ENCODE assay signal across 1 cellular context in the genomic region with DNA sequence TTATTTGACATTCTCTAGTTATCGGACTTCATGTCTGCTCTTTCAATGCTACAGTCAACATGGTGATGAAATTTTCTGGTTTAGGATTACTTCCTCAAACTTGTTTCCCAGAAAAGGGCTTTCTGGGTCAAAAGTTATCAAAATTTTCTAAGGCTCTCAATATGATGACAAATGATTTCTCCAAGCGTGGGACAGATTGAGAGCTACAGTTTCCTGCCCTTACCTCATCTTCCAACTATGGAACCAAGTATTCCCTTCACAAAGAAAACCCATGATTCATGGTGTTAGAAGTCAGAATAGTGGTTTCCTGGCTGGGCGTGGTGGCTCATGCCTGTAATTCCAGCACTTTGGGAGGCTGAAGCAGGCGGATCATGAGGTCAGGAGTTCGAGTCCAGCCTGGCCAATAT.
TF ChIP-seq lines count a peak whose summit lies in the region.

No MANE protein-coding gene starts in this region.

TF ChIP-seq in SK-N-SH, 30 proteins besides CTCF, POLR2A, EP300 and RAD21 (continued from another document):
- peak; percentile 75 for TF ChIP-seq JUND (IDR thresholded peaks at IDR 0.05)
- TF ChIP-seq, protein P1, sequence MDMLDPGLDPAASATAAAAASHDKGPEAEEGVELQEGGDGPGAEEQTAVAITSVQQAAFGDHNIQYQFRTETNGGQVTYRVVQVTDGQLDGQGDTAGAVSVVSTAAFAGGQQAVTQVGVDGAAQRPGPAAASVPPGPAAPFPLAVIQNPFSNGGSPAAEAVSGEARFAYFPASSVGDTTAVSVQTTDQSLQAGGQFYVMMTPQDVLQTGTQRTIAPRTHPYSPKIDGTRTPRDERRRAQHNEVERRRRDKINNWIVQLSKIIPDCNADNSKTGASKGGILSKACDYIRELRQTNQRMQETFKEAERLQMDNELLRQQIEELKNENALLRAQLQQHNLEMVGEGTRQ (IDR thresholded peaks at IDR 0.05; ENCODE audit: borderline replicate concordance, low read depth, low read length) = no peak
- peak; percentile 56; the same call in 1 of the 2 replicates for TF ChIP-seq FOSL2 (IDR thresholded peaks at IDR 0.05; ENCODE audit: borderline replicate concordance, low read depth)
- TF ChIP-seq, protein P2, sequence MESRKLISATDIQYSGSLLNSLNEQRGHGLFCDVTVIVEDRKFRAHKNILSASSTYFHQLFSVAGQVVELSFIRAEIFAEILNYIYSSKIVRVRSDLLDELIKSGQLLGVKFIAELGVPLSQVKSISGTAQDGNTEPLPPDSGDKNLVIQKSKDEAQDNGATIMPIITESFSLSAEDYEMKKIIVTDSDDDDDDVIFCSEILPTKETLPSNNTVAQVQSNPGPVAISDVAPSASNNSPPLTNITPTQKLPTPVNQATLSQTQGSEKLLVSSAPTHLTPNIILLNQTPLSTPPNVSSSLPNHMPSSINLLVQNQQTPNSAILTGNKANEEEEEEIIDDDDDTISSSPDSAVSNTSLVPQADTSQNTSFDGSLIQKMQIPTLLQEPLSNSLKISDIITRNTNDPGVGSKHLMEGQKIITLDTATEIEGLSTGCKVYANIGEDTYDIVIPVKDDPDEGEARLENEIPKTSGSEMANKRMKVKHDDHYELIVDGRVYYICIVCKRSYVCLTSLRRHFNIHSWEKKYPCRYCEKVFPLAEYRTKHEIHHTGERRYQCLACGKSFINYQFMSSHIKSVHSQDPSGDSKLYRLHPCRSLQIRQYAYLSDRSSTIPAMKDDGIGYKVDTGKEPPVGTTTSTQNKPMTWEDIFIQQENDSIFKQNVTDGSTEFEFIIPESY (IDR thresholded peaks at IDR 0.05; ENCODE audit: borderline replicate concordance, low read depth) = no peak
